Comparison of ENCODE assay signal across 8 cellular contexts in the genomic region with DNA sequence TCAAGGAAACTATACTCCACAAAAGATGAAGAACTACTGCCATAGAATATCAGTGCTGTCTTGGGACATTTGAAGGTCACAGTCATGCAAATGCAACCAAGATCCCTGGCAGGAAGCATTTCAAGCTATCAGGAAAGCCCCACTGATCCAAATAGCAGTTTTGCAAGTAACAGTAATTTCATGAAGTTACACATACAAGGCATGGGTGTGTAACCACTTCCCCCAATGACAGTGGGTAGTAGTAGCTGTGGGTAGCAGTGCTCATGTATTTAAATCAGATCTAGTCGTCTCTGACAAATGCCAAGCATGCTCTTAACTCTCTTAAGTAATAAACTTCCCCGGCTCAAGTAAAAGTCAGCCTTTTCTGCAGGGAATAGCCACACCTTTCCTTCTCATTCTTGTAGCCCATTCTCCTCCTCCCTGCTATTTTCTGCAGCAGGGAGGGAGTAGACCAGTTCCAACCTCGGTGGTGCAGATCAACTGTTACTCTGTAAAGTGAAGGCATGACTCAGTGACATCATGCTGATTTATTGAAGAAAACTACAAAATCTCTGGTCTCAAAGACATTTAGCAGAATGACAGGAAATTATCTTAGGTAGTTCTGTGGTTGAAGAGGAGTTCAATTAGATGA.
DNase-seq lines count a peak whose midpoint lies in the region; ATAC-seq, FAIRE-seq and TF ChIP-seq lines count a peak whose summit lies in the region.

No MANE protein-coding gene starts in this region.

- no peaks in the 10 kb centered on the region for H3K27me3 ChIP-seq in CD4-positive, alpha-beta memory T cell (ENCODE audit: insufficient read depth, low read length)

- H3K4me1 ChIP-seq in CD4-positive, alpha-beta memory T cell (ENCODE audit: insufficient read depth, low read length) = no peaks in the 10 kb centered on the region

- POLR2A ChIA-PET in CD4-positive, alpha-beta memory T cell (lab: Charles Lee; ENCODE audit: partially characterized antibody) = no interaction called here

- no peak for TF ChIP-seq CTCF in D721Med (IDR thresholded peaks at IDR 0.05; ENCODE audit: insufficient read depth, missing control alignments)

- peak overlapping the region; percentile 16 for H3K27ac ChIP-seq in caudate nucleus (ENCODE audit: low read depth, low read length)
- H3K27ac ChIP-seq in CD4-positive, alpha-beta memory T cell (ENCODE audit: low read depth, low read length) = no peak overlapping the region

- no peaks in the 10 kb centered on the region for H3K9me3 ChIP-seq in CD4-positive, alpha-beta memory T cell (ENCODE audit: control insufficient read depth in 1 of 2, low read length in 2 of 2)

- H3K4me3 Mint-ChIP-seq in CD4-positive, alpha-beta memory T cell = no peak overlapping the region

- CTCF ChIA-PET in CD4-positive, alpha-beta memory T cell (lab: Charles Lee; ENCODE audit: partially characterized antibody) = no interaction called here

- H3K27ac Mint-ChIP-seq in CD4-positive, alpha-beta memory T cell = no peak overlapping the region

- no peaks in the 10 kb centered on the region for H3K27me3 Mint-ChIP-seq in CD4-positive, alpha-beta memory T cell

- no peak overlapping the region for H3K4me3 ChIP-seq in CD4-positive, alpha-beta memory T cell (ENCODE audit: low read length in 2 of 2)

- intact Hi-C loops in CD4-positive, alpha-beta memory T cell (cut with micrococcal nuclease) = no loop called here

- ATAC-seq in GM19467 (IDR thresholded peaks at IDR 0.05; ENCODE audit: unreplicated experiment) (peak; percentile 79), HG03354 (IDR thresholded peaks at IDR 0.05; ENCODE audit: poor library complexity, severe bottlenecking, unreplicated experiment) (peak; percentile 90)

- no peaks in the 10 kb centered on the region for H3K4me1 Mint-ChIP-seq in CD4-positive, alpha-beta memory T cell

- no peaks in the 10 kb centered on the region for H3K36me3 ChIP-seq in CD4-positive, alpha-beta memory T cell (ENCODE audit: insufficient read depth, low read length)

- H3K9me3 Mint-ChIP-seq in CD4-positive, alpha-beta memory T cell = peaks cover 0 to 11% (median 5%) of the 10 kb centered on the region in 8 donors

- no peaks in the 10 kb centered on the region for H3K36me3 Mint-ChIP-seq in CD4-positive, alpha-beta memory T cell

- FAIRE-seq in D721Med (lab: Jason Lieb, UNC) = no peak

- DNase-seq in AG20443 (ENCODE audit: low spot score) = peak; percentile 37
- DNase-seq in caudate nucleus (lab: John Stamatoyannopoulos, UW) = peak in 7 of 61 donors; percentile 18 to 64 (median 47)
- no peak for DNase-seq in CD4-positive, alpha-beta memory T cell
- no peak for DNase-seq in D721Med (ENCODE audit: insufficient read length, low spot score)
- DNase-seq in activated CD8-positive, alpha-beta memory T cell treated with anti-CD3 and anti-CD28 coated beads for 24 hours = no peak
- DNase-seq in NCI-H1930 (lab: John Stamatoyannopoulos, UW) = no peak
